In the genomic region with DNA sequence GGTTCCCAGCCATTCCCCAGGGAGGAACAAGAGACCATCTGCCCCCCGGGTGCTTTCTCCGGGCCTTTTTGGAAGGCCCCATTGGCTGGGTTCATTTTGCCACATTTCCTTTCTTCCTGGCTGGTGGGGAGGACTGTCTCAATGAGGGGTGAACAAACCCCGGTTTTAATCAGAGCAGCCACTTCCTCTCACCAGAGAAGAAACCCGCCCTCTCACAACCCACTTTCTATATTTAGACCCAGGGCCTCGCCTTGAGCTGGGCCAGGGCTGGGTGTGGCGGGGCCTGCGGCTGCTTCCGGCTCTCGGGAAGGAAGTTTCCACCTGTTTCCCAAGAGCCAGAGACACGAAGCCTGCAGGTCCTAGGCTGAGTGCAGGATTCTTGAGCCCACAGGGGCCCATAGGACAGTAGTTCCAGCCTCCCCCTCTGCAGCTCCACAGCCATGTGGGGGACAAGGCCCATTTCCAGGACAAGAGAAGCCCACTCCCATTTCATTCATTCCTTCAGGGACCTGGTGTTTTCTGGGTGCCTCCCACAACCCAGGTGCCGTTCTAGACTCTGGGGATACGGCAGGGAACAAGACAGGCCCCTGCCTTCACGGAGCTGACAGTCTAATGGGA, we compare ENCODE assay signal across 9 cellular contexts. TPM values are rescaled to one million over a fixed set of nuclear protein-coding genes. Genes with fewer than 3 reads are reported as not detected.
DNase-seq lines count a peak whose midpoint lies in the region; ATAC-seq and FAIRE-seq lines count a peak whose summit lies in the region.
"Had no signal": no experiment of that assay in that cellular context is flagged by ENCODE, and none has a peak within 500 bp of the region (broad histone marks: within the 10 kb centered on the region; RNA-seq: fewer than 3 reads in every experiment).

No MANE protein-coding gene starts in this region.

- peak overlapping the region; percentile 27 for H4K8ac ChIP-seq in neuronal stem cell (ENCODE audit: low read depth, low read length)

- H3K79me1 ChIP-seq in neuronal stem cell (ENCODE audit: low read depth, low read length): no peaks in the 10 kb centered on the region

- peaks cover 8 to 10% of the 10 kb centered on the region in 2 donors for H3K4me1 ChIP-seq in neuronal stem cell (ENCODE audit: control insufficient read depth in 2 of 2, insufficient read depth in 1 of 2, low read depth in 1 of 2, low read length in 2 of 2)

- peak overlapping the region; percentile 72 for H2BK15ac ChIP-seq in neuronal stem cell (ENCODE audit: low read length)

- no peak overlapping the region for H3K4ac ChIP-seq in neuronal stem cell (ENCODE audit: low read length)

- DNase-seq in GM19239 (ENCODE audit: insufficient read length, low spot score) (peak; percentile 92), SIG-M5 (lab: John Stamatoyannopoulos, UW) (peak; percentile 87), activated gamma-delta T cell treated with Interleukin-2 at 50 U/mL for 16 hours (peak; percentile 65), neuronal stem cell (ENCODE audit: low spot score) (no peak), putamen (ENCODE audit: low spot score) (no peak), retina (no peak), DMS79 (lab: John Stamatoyannopoulos, UW) (no peak)

- no peak overlapping the region for H3K9ac ChIP-seq in neuronal stem cell (ENCODE audit: low read depth, low read length, poor library complexity)

- no peak overlapping the region for H3K14ac ChIP-seq in neuronal stem cell (ENCODE audit: low read length)

- no peak overlapping the region for H3K27ac ChIP-seq in neuronal stem cell (replicated peaks; ENCODE audit: low read length)
- H3K27ac ChIP-seq: VCaP had no signal

- peak overlapping the region; percentile 35 for H2AK5ac ChIP-seq in neuronal stem cell (ENCODE audit: low read depth, low read length)

- H3K27me3 ChIP-seq in neuronal stem cell (ENCODE audit: control insufficient read depth in 3 of 3, insufficient read depth in 3 of 3, low read depth in 1 of 3, low read length in 3 of 3): peaks cover 0 to 40% (median 0%) of the 10 kb centered on the region in 3 experiments

- no peak overlapping the region for H3K4me2 ChIP-seq in neuronal stem cell (ENCODE audit: insufficient read depth, low read length, poor library complexity, severe bottlenecking)

- no peak overlapping the region for H3K4me3 ChIP-seq in neuronal stem cell (ENCODE audit: low read length in 2 of 2)

- ATAC-seq in HG03097 (IDR thresholded peaks at IDR 0.05; ENCODE audit: low FRiP score, unreplicated experiment): peak; percentile 73

- no peak overlapping the region for H2BK12ac ChIP-seq in neuronal stem cell (ENCODE audit: low read length)

- no peak overlapping the region for H3K23ac ChIP-seq in neuronal stem cell (ENCODE audit: low read depth, low read length, poor library complexity)

- no peak overlapping the region for H2BK5ac ChIP-seq in neuronal stem cell (ENCODE audit: low read length)

- H2AFZ ChIP-seq in neuronal stem cell (ENCODE audit: low read length): no peak overlapping the region

- H3K9me3 ChIP-seq in neuronal stem cell (replicated peaks in 1 of 2; ENCODE audit: control insufficient read depth in 2 of 2, insufficient read depth in 1 of 2, low read depth in 1 of 2, low read length in 2 of 2): peaks cover 0 to 2% of the 10 kb centered on the region in 2 donors

- H3K36me3 ChIP-seq in neuronal stem cell (replicated peaks in 1 of 2; ENCODE audit: control insufficient read depth in 2 of 2, insufficient read depth in 2 of 2, low read length in 2 of 2): no peaks in the 10 kb centered on the region

- peak; percentile 86 for FAIRE-seq in GM19239 (lab: Jason Lieb, UNC)

- WGBS in neuronal stem cell (ENCODE audit: extremely low coverage in 2 of 2, insufficient read length in 2 of 2, insufficient replicate concordance in 1 of 2), 2 donors: no CpG with 5 or more reads among the region's 13 CpGs

- no peak overlapping the region for H4K91ac ChIP-seq in neuronal stem cell (ENCODE audit: low read depth, low read length, poor library complexity)

- H2BK120ac ChIP-seq in neuronal stem cell (ENCODE audit: low read depth, low read length): no peak overlapping the region

- peak overlapping the region; percentile 66 for H3K18ac ChIP-seq in neuronal stem cell (ENCODE audit: low read length)

RNA-seq across cellular contexts. Expression of a gene that starts 41.8 kb away (rescaled TPM):
- polyA plus RNA-seq in neuronal stem cell (2013, experiment 1 of 2): 38.4 TPM
- 40.3 TPM for polyA plus RNA-seq in neuronal stem cell (2013, experiment 2 of 2)

Comparison
In these comparisons a context has a peak if more than half of its experiments do, and no peak if none do; other contexts are left out.
1. DNase-seq: peak in GM19239 (single experiment), SIG-M5 (single experiment) and activated gamma-delta T cell treated with Interleukin-2 at 50 U/mL for 16 hours (single experiment); none in neuronal stem cell (single experiment), putamen (single experiment), retina (single experiment) and DMS79 (single experiment).